In genomic region chr11:66981976-66982578, GRCh38 we compare ENCODE assay signal across 1 cellular context.
TF ChIP-seq lines count a peak whose summit lies in the region.

No MANE protein-coding gene starts in this region.

TF ChIP-seq in SK-N-SH, 30 proteins besides CTCF, POLR2A, EP300 and RAD21 (continued from another document):
- TF ChIP-seq MXI1 (IDR thresholded peaks at IDR 0.05; ENCODE audit: low read depth, low read length) (peak; percentile 53; the same call in 1 of the 2 replicates), NFIC (IDR thresholded peaks at IDR 0.05; ENCODE audit: borderline replicate concordance) (peak; percentile 97), JUND (IDR thresholded peaks at IDR 0.05) (no peak; the same call in 1 of the 2 replicates), PBX3 (IDR thresholded peaks at IDR 0.05) (peak; percentile 49), RXRA (IDR thresholded peaks at IDR 0.05; ENCODE audit: borderline replicate concordance, low read depth) (peak; percentile 17; the same call in 1 of the 2 replicates), MEF2A (IDR thresholded peaks at IDR 0.05; ENCODE audit: borderline replicate concordance, low read depth) (peak; percentile 9; the same call in 1 of the 2 replicates), YY1 (IDR thresholded peaks at IDR 0.05; ENCODE audit: low read depth) (no peak), GATA2 (CRISPR knock-in tag; IDR thresholded peaks at IDR 0.05) (no peak), CHD2 (IDR thresholded peaks at IDR 0.05; ENCODE audit: low read length, partially characterized antibody) (peak; percentile 55)
